In genomic region chr16:74437-75318, GRCh38 we compare ENCODE assay signal across 13 cellular contexts. TPM values are rescaled to one million over a fixed set of nuclear protein-coding genes. Genes with fewer than 3 reads are reported as not detected.
DNase-seq lines count a peak whose midpoint lies in the region; ATAC-seq and TF ChIP-seq lines count a peak whose summit lies in the region.
"Had no signal": no experiment of that assay in that cellular context is flagged by ENCODE, and none has a peak within 500 bp of the region (broad histone marks: within the 10 kb centered on the region; RNA-seq: fewer than 3 reads in every experiment).

No MANE protein-coding gene starts in this region.

- CTCF ChIA-PET in WTC11 (lab: Charles Lee) = interaction anchor here (0.9 to 16.9 kb wide), 8 partner anchors 8 to 43 kb away, joined by 3 to 493 read pairs (median 12); partner anchors contain the start of genes POLR3K and SNRNP25

- 0 out of 2 replicates have a peak, but pooled peaks cover 5% of the 10 kb centered on the region for H4K20me1 ChIP-seq in GM23338 (replicated peaks; ENCODE audit: insufficient read depth)

- H3K4me3 ChIP-seq in GM23338 = no peak overlapping the region
- H3K4me3 ChIP-seq in lower lobe of right lung = no peak overlapping the region
- H3K4me3 ChIP-seq in subcutaneous abdominal adipose tissue (ENCODE audit: low read depth in 1 of 5, low read length in 5 of 5) = no peak overlapping the region
- H3K4me3 ChIP-seq: pancreas had no signal

- H3K4me3 Mint-ChIP-seq in GM23338 = no peak overlapping the region; the same call in 2 of the 3 replicates
- peak overlapping the region; percentile 45 for H3K4me3 Mint-ChIP-seq in WTC11

- H3K27ac Mint-ChIP-seq in GM23338 (peak overlapping the region; percentile 58; the same call in 1 of the 2 replicates), WTC11 (peak overlapping the region; percentile 98)

- H3K4me1 ChIP-seq in GM23338 (ENCODE audit: insufficient read depth) (peaks cover 50% of the 10 kb centered on the region), lower lobe of right lung (peaks cover 78% of the 10 kb centered on the region), subcutaneous abdominal adipose tissue (ENCODE audit: control insufficient read depth in 5 of 5, insufficient read depth in 5 of 5, low read length in 5 of 5) (peaks cover 9 to 90% (median 79%) of the 10 kb centered on the region in 5 donors)

- DNase-seq in GM23338 (ENCODE audit: low spot score) (no peak), WTC11 (ENCODE audit: low spot score) (peak; percentile 41), lower lobe of right lung (no peak), NCI-H524 treated with DMSO at 0.1 percent for 48 hours (lab: John Stamatoyannopoulos, UW) (no peak), DMS53 (lab: John Stamatoyannopoulos, UW) (no peak), NOMO-1 treated with DMSO at 0.1 percent for 48 hours (lab: John Stamatoyannopoulos, UW; ENCODE audit: unreplicated experiment) (no peak)
- no peak for DNase-seq in stimulated activated naive CD4-positive, alpha-beta T cell (lab: John Stamatoyannopoulos, UW)
- DNase-seq: activated T-cell treated with anti-CD3 and anti-CD28 coated beads, Interleukin-2, amount 50 U/mL, for 1 hour; Calu3; NCI-H446; SHP77 had no signal

- POLR2A ChIA-PET in WTC11 (lab: Charles Lee) = interaction anchor here (0.9 to 1.1 kb wide), 2 partner anchors 21 to 22 kb away, joined by 4 to 5 read pairs; partner anchors contain the start of genes POLR3K and SNRNP25

- H3K9me2 ChIP-seq in GM23338 (ENCODE audit: insufficient read depth) = no peaks in the 10 kb centered on the region

- H3K4me1 Mint-ChIP-seq in GM23338 = peaks cover 51% of the 10 kb centered on the region
- H3K4me1 Mint-ChIP-seq in WTC11 = peaks cover 66% of the 10 kb centered on the region

- H2AFZ ChIP-seq in GM23338 = no peak overlapping the region

- H3K27me3 ChIP-seq in GM23338 (ENCODE audit: insufficient read depth) = no peaks in the 10 kb centered on the region
- H3K27me3 ChIP-seq in lower lobe of right lung (ENCODE audit: low read depth) = peaks cover 10% of the 10 kb centered on the region
- peaks cover 0 to 5% (median 0%) of the 10 kb centered on the region in 5 donors for H3K27me3 ChIP-seq in subcutaneous abdominal adipose tissue (ENCODE audit: control insufficient read depth in 5 of 5, insufficient read depth in 4 of 5, low read length in 5 of 5)
- H3K27me3 ChIP-seq: pancreas had no signal

- H3K36me3 ChIP-seq in GM23338 (ENCODE audit: insufficient read depth) = no peaks in the 10 kb centered on the region
- peaks cover 5% of the 10 kb centered on the region for H3K36me3 ChIP-seq in lower lobe of right lung
- H3K36me3 ChIP-seq in subcutaneous abdominal adipose tissue (ENCODE audit: control insufficient read depth in 5 of 5, insufficient read depth in 5 of 5, low read length in 5 of 5) = peaks cover 0 to 4% (median 3%) of the 10 kb centered on the region in 5 donors
- H3K36me3 ChIP-seq: pancreas had no signal

- peaks cover 26% of the 10 kb centered on the region for H3K27me3 Mint-ChIP-seq in GM23338 (ENCODE audit: insufficient read depth, low read depth, poor library complexity)
- H3K27me3 Mint-ChIP-seq in WTC11 (ENCODE audit: low read depth) = no peaks in the 10 kb centered on the region; the same call in 1 of the 2 replicates

- no peak overlapping the region for H3K9ac ChIP-seq in subcutaneous abdominal adipose tissue (ENCODE audit: low read length in 5 of 5)

- no peak for TF ChIP-seq CTCF in GM23338 (conservative IDR thresholded peaks at IDR 0.05; ENCODE audit: low read depth in 2 of 2)
- no peak for TF ChIP-seq CTCF in WTC11 (IDR thresholded peaks at IDR 0.05)
- no peak for TF ChIP-seq CTCF in lower lobe of right lung (IDR thresholded peaks at IDR 0.05)

- H3K27ac ChIP-seq in GM23338 (ENCODE audit: low read depth) = no peak overlapping the region; the same call in 1 of the 2 replicates
- peak overlapping the region; percentile 94 for H3K27ac ChIP-seq in lower lobe of right lung
- H3K27ac ChIP-seq in subcutaneous abdominal adipose tissue (ENCODE audit: low read depth, low read length) = peak overlapping the region; percentile 82

- peak overlapping the region; percentile 62 for H3K4me2 ChIP-seq in GM23338

- H3F3A ChIP-seq in GM23338 (replicated peaks; ENCODE audit: low read depth) = peaks cover 17% of the 10 kb centered on the region; the same call in 1 of the 2 replicates

- no peak for ATAC-seq in GM23338
- ATAC-seq in WTC11 = 0 out of 2 replicates have a peak, but pooled peaks have one; percentile 2
- no peak for ATAC-seq in lower lobe of right lung
- ATAC-seq: pancreas had no signal

- H3K9me3 Mint-ChIP-seq in GM23338 = no peaks in the 10 kb centered on the region
- no peaks in the 10 kb centered on the region for H3K9me3 Mint-ChIP-seq in WTC11

- intact Hi-C loops in lower lobe of right lung (cut with DNase I) = no loop called here

- H3K9me3 ChIP-seq in lower lobe of right lung (no peaks in the 10 kb centered on the region), subcutaneous abdominal adipose tissue (ENCODE audit: control insufficient read depth in 5 of 5, low read length in 5 of 5) (no peaks in the 10 kb centered on the region)
- H3K9me3 ChIP-seq: pancreas had no signal

- no peaks in the 10 kb centered on the region for H3K36me3 Mint-ChIP-seq in GM23338 (ENCODE audit: low read depth)
- 0 out of 2 replicates have a peak, but pooled peaks cover 2% of the 10 kb centered on the region for H3K36me3 Mint-ChIP-seq in WTC11

- H3K79me2 ChIP-seq in GM23338 (replicated peaks; ENCODE audit: insufficient read depth) = no peaks in the 10 kb centered on the region; the same call in 1 of the 2 replicates

TF ChIP-seq in GM23338, 12 proteins besides CTCF, POLR2A, EP300 and RAD21 (continues in another document):
- TF ChIP-seq POLR2AphosphoS5 (IDR thresholded peaks at IDR 0.05; ENCODE audit: low read depth) = no peak

TF ChIP-seq in WTC11, 78 proteins besides CTCF, POLR2A, EP300 and RAD21:
- no peak for TF ChIP-seq SP1 (CRISPR knock-in tag; conservative IDR thresholded peaks at IDR 0.05)
- TF ChIP-seq MXD4 (CRISPR knock-in tag; IDR thresholded peaks at IDR 0.05; ENCODE audit: borderline replicate concordance) = no peak
- no peak for TF ChIP-seq IRF1 (CRISPR knock-in tag; IDR thresholded peaks at IDR 0.05)
- no peak for TF ChIP-seq ATF6 (CRISPR knock-in tag; IDR thresholded peaks at IDR 0.05)
- TF ChIP-seq FOXP1 (CRISPR knock-in tag; IDR thresholded peaks at IDR 0.05; ENCODE audit: borderline replicate concordance) = no peak
TF ChIP-seq in WTC11: peak in this region for 0.

RNA-seq across cellular contexts. Expression of gene RHBDF1, which starts 2.2 kb away (rescaled TPM):
- 15.3 and 24.5 TPM in 2 replicates for total RNA-seq in GM23338 (2014; rRNA removed; shearing (Covaris generic))
- 22.1 and 22.6 TPM in 2 replicates for polyA plus RNA-seq in GM23338 (2016; fragmentation: Nextera tagmentation; extraction: Ambion mirVana)
- total RNA-seq in WTC11 (2021) (40.9 to 60.8 TPM (median 44.2 TPM) in 3 replicates), lower lobe of right lung (35.9 TPM)

RNA-seq across cellular contexts. Expression of gene MPG, which starts 3.3 kb away (rescaled TPM):
- 57.8 and 91.1 TPM in 2 replicates for total RNA-seq in GM23338 (2014; rRNA removed; shearing (Covaris generic))
- 38.0 and 39.2 TPM in 2 replicates for polyA plus RNA-seq in GM23338 (2016; fragmentation: Nextera tagmentation; extraction: Ambion mirVana)
- total RNA-seq in WTC11 (2021) (60.0 to 62.0 TPM (median 60.0 TPM) in 3 replicates), lower lobe of right lung (38.5 TPM)

RNA-seq across cellular contexts. Expression of gene SNRNP25, which starts 21.1 kb away (rescaled TPM):
- total RNA-seq in GM23338 (2014; rRNA removed; shearing (Covaris generic)) = 31.2 and 34.4 TPM in 2 replicates
- 79.5 and 81.6 TPM in 2 replicates for polyA plus RNA-seq in GM23338 (2016; fragmentation: Nextera tagmentation; extraction: Ambion mirVana)
- total RNA-seq in WTC11 (2021) (51.6 to 55.9 TPM (median 54.7 TPM) in 3 replicates), lower lobe of right lung (18.5 TPM)

RNA-seq across cellular contexts. Expression of gene POLR3K, which starts 21.3 kb away (rescaled TPM):
- total RNA-seq in GM23338 (2014; rRNA removed; shearing (Covaris generic)) = 11.7 and 17.8 TPM in 2 replicates
- 58.5 and 60.0 TPM in 2 replicates for polyA plus RNA-seq in GM23338 (2016; fragmentation: Nextera tagmentation; extraction: Ambion mirVana)
- total RNA-seq in WTC11 (2021) (37.9 to 40.1 TPM (median 38.6 TPM) in 3 replicates), lower lobe of right lung (12.1 TPM)
